In the genomic region with DNA sequence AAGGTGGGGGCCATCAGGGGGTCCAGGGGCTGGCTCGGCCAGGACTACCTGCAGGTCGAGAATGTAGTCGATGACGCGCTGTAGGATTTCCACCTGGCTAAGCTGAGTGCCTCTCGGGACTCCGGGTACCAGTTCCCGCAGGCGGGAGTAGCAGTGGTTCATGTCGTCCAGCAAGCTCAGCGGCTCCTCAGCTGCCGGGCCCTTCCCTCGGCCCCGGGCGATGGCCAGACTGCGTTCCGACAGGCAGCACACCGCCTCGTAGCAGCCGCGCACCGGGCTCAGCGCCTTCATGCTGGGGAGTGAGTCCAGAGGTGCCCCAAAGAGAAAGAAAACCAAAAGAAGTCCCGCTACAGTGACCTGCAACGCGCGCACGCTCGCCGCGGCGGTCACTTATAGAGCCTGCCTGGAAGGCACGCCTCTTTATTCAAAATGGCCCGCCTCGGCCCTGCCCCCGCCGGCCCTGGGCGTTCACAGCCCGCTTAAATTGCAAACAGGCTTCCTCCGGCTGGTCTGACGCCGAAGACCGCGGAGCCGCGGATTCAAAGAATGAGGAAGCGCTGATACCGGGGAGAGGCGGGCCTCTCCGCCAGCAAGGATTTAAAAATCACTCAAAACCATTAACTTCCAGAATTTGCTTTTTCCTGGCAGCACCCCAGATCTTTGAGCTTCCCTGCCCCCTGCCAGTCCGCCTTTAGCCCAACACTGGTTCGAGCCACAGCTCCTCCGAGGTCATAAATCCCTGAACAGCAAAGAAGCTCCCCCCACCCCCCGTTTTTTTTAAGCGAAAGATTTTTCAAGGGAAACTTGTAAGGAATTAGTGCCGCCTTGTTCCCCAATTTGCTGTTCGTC, we compare ENCODE assay signal across 1 cellular context.
TF ChIP-seq lines count a peak whose summit lies in the region.

TSS of gene ID3 (minus strand) at position 366 of the 849 bp plus-strand sequence. CDS start at position 291, 75 bp downstream.

TF ChIP-seq in IMR-90, 13 proteins besides CTCF, POLR2A, EP300 and RAD21 (continued from another document):
- TF ChIP-seq, protein P1, sequence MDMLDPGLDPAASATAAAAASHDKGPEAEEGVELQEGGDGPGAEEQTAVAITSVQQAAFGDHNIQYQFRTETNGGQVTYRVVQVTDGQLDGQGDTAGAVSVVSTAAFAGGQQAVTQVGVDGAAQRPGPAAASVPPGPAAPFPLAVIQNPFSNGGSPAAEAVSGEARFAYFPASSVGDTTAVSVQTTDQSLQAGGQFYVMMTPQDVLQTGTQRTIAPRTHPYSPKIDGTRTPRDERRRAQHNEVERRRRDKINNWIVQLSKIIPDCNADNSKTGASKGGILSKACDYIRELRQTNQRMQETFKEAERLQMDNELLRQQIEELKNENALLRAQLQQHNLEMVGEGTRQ (IDR thresholded peaks at IDR 0.05; ENCODE audit: low read depth, low read length) = no peak
- TF ChIP-seq BHLHE40 (IDR thresholded peaks at IDR 0.05; ENCODE audit: low read depth, low read length) = peak; percentile 51; the same call in 1 of the 2 replicates
